9 cellular contexts compared by ENCODE assay signal in genomic region chr5:116303810-116304209, GRCh38.
"Had no signal": no experiment of that assay in that cellular context is flagged by ENCODE, and none has a peak within 500 bp of the region (broad histone marks: within the 10 kb centered on the region; RNA-seq: fewer than 3 reads in every experiment).

No MANE protein-coding gene starts in this region.

- ATAC-seq: heart left ventricle, psoas muscle, upper lobe of right lung had no signal

- H3K4me3 ChIP-seq: heart left ventricle, psoas muscle, sigmoid colon, testis, upper lobe of right lung had no signal

- H3K27me3 ChIP-seq: heart left ventricle, sigmoid colon, testis, upper lobe of right lung had no signal

- DNase-seq: activated CD4-positive, alpha-beta T cell treated with anti-CD3 and anti-CD28 coated beads for 4 hours; activated naive CD4-positive, alpha-beta T cell treated with Interleukin-2 at 50 U/mL for 16 hours; heart left ventricle; psoas muscle; sigmoid colon; stimulated activated CD4-positive, alpha-beta T cell treated with anti-CD3 and anti-CD28 coated beads, Interleukin-12 subunit alpha, Interleukin-12 subunit beta, amount 100 ng/mL, for 4 hours; T1000; testis; upper lobe of right lung had no signal

- H3K27ac ChIP-seq: heart left ventricle, psoas muscle, sigmoid colon, testis, upper lobe of right lung had no signal

- H3K4me1 ChIP-seq: heart left ventricle, psoas muscle, testis, upper lobe of right lung had no signal

- H3K9me3 ChIP-seq: testis had no signal
